ENCODE assay signal across 8 cellular contexts in genomic region chr3:62622553-62623174, GRCh38.
DNase-seq lines count a peak whose midpoint lies in the region; ATAC-seq and TF ChIP-seq lines count a peak whose summit lies in the region.

No MANE protein-coding gene starts in this region.

- intact Hi-C loops in left ventricle myocardium superior (cut with micrococcal nuclease) = no loop called here

- peak; percentile 59 to 60 for DNase-seq in AML-193 (lab: John Stamatoyannopoulos, UW)
- peak; percentile 63 for DNase-seq in NAMALWA (ENCODE audit: low spot score)
- no peak for DNase-seq in left ventricle myocardium superior
- peak; percentile 33 for DNase-seq in stromal cell of bone marrow (ENCODE audit: low read depth)
- no peak for DNase-seq in stimulated activated CD4-positive, alpha-beta T cell treated with anti-CD3 and anti-CD28 coated beads, Interleukin-4, amount 100 ng/mL, for 4 hours
- DNase-seq in stimulated activated CD4-positive, alpha-beta T cell treated with anti-CD3 and anti-CD28 coated beads, Interleukin-15, amount 100 ng/mL, for 24 hours = no peak

- peak; percentile 73 for ATAC-seq in GM18867 (IDR thresholded peaks at IDR 0.05; ENCODE audit: unreplicated experiment)
- ATAC-seq in left ventricle myocardium superior = peak; percentile 61

- H3K4me3 ChIP-seq in WI38 (ENCODE audit: low read depth, low read length) = no peak overlapping the region

- peak; percentile 38; the same call in 1 of the 2 replicates for TF ChIP-seq CTCF in WI38 (IDR thresholded peaks at IDR 0.05; ENCODE audit: low read depth, low read length)

Comparison
In these comparisons a context has a peak if more than half of its experiments do, and no peak if none do; other contexts are left out.
1. DNase-seq: peak in AML-193 (2 of 2), NAMALWA (single experiment) and stromal cell of bone marrow (single experiment); none in left ventricle myocardium superior (single experiment), stimulated activated CD4-positive, alpha-beta T cell treated with anti-CD3 and anti-CD28 coated beads, Interleukin-4, amount 100 ng/mL, for 4 hours (0 of 2) and stimulated activated CD4-positive, alpha-beta T cell treated with anti-CD3 and anti-CD28 coated beads, Interleukin-15, amount 100 ng/mL, for 24 hours (single experiment).